15 cellular contexts compared by ENCODE assay signal in genomic region chr9:89524888-89525385, GRCh38.
DNase-seq lines count a peak whose midpoint lies in the region; ATAC-seq and TF ChIP-seq lines count a peak whose summit lies in the region.
"Had no signal": no experiment of that assay in that cellular context is flagged by ENCODE, and none has a peak within 500 bp of the region (broad histone marks: within the 10 kb centered on the region; RNA-seq: fewer than 3 reads in every experiment).

No MANE protein-coding gene starts in this region.

- H3K27me3 ChIP-seq in HL-60 (ENCODE audit: insufficient read depth, poor library complexity, severe bottlenecking) (no peaks in the 10 kb centered on the region), neutrophil (no peaks in the 10 kb centered on the region)
- H3K27me3 ChIP-seq: body of pancreas, dorsolateral prefrontal cortex, SJCRH30 had no signal

- ATAC-seq in activated naive CD8-positive, alpha-beta T cell treated with anti-CD3 and anti-CD28 coated beads, Interleukin-2, amount 50 U/mL, for 24 hours, result no peak
- no peak for ATAC-seq in HG02840 (IDR thresholded peaks at IDR 0.05; ENCODE audit: low FRiP score, unreplicated experiment)
- ATAC-seq: body of pancreas had no signal

- H3K4me3 ChIP-seq in HL-60 (replicated peaks; ENCODE audit: insufficient read depth, low read length) (no peak overlapping the region), neutrophil (ENCODE audit: low read depth in 1 of 2, low read length in 1 of 2) (peak overlapping the region in 1 of 2 experiments; percentile 55)
- H3K4me3 ChIP-seq: body of pancreas, dorsolateral prefrontal cortex, SJCRH30 had no signal

- H3K27ac ChIP-seq in HL-60 (replicated peaks) (peak overlapping the region; percentile 78), neutrophil (peak overlapping the region; percentile 92)
- H3K27ac ChIP-seq: SJCRH30 had no signal

- no peaks in the 10 kb centered on the region for H3K36me3 ChIP-seq in neutrophil
- H3K36me3 ChIP-seq: SJCRH30 had no signal

- H3K4me1 Mint-ChIP-seq in T-helper 2 cell treated with Interferon-gamma antibody and Interleukin-4, amounts not matched to agents 5 μg/mL and 100 μg/mL, for 36 hours (ENCODE audit: low read depth), result peaks cover 85% of the 10 kb centered on the region
- H3K4me1 Mint-ChIP-seq in activated naive CD8-positive, alpha-beta T cell treated with anti-CD3 and anti-CD28 coated beads, Interleukin-2, amount 50 U/mL, for 24 hours, result peaks cover 96% of the 10 kb centered on the region

- TF ChIP-seq CTCF in HL-60 (IDR thresholded peaks at IDR 0.05; ENCODE audit: insufficient read depth, low read length) (no peak), neutrophil (IDR thresholded peaks at IDR 0.05) (no peak)

- H3K36me3 Mint-ChIP-seq in T-helper 2 cell treated with Interferon-gamma antibody and Interleukin-4, amounts not matched to agents 5 μg/mL and 100 μg/mL, for 36 hours (ENCODE audit: low read depth), result peaks cover 8% of the 10 kb centered on the region
- no peaks in the 10 kb centered on the region for H3K36me3 Mint-ChIP-seq in activated naive CD8-positive, alpha-beta T cell treated with anti-CD3 and anti-CD28 coated beads, Interleukin-2, amount 50 U/mL, for 24 hours (ENCODE audit: low read depth)

- peaks cover 12% of the 10 kb centered on the region for H3K9me3 Mint-ChIP-seq in T-helper 2 cell treated with Interferon-gamma antibody and Interleukin-4, amounts not matched to agents 5 μg/mL and 100 μg/mL, for 36 hours
- no peaks in the 10 kb centered on the region for H3K9me3 Mint-ChIP-seq in activated naive CD8-positive, alpha-beta T cell treated with anti-CD3 and anti-CD28 coated beads, Interleukin-2, amount 50 U/mL, for 24 hours

- H3K27me3 Mint-ChIP-seq in T-helper 2 cell treated with Interferon-gamma antibody and Interleukin-4, amounts not matched to agents 5 μg/mL and 100 μg/mL, for 36 hours (ENCODE audit: low read depth), result no peaks in the 10 kb centered on the region
- no peaks in the 10 kb centered on the region for H3K27me3 Mint-ChIP-seq in activated naive CD8-positive, alpha-beta T cell treated with anti-CD3 and anti-CD28 coated beads, Interleukin-2, amount 50 U/mL, for 24 hours

- H3K9me3 ChIP-seq in neutrophil, result no peaks in the 10 kb centered on the region
- H3K9me3 ChIP-seq: body of pancreas, SJCRH30 had no signal

- H3K27ac Mint-ChIP-seq in T-helper 2 cell treated with Interferon-gamma antibody and Interleukin-4, amounts not matched to agents 5 μg/mL and 100 μg/mL, for 36 hours, result peak overlapping the region; percentile 97
- peak overlapping the region; percentile 91 for H3K27ac Mint-ChIP-seq in activated naive CD8-positive, alpha-beta T cell treated with anti-CD3 and anti-CD28 coated beads, Interleukin-2, amount 50 U/mL, for 24 hours

- peak overlapping the region; percentile 76 for H3K4me3 Mint-ChIP-seq in T-helper 2 cell treated with Interferon-gamma antibody and Interleukin-4, amounts not matched to agents 5 μg/mL and 100 μg/mL, for 36 hours
- no peak overlapping the region for H3K4me3 Mint-ChIP-seq in activated naive CD8-positive, alpha-beta T cell treated with anti-CD3 and anti-CD28 coated beads, Interleukin-2, amount 50 U/mL, for 24 hours

- peaks cover 90 to 99% of the 10 kb centered on the region in 2 experiments for H3K4me1 ChIP-seq in neutrophil (ENCODE audit: control insufficient read depth in 1 of 2, insufficient read depth in 1 of 2, low read depth in 1 of 2, low read length in 1 of 2)
- H3K4me1 ChIP-seq: SJCRH30 had no signal

- no peak for DNase-seq in T-helper 2 cell treated with Interferon-gamma antibody and Interleukin-4, amounts not matched to agents 5 μg/mL and 100 μg/mL, for 36 hours (ENCODE audit: low spot score)
- DNase-seq in T-helper 2 cell (no peak), HL-60 (ENCODE audit: low read depth in 1 of 2, low spot score in 1 of 2) (no peak)
- no peak for DNase-seq in activated naive CD8-positive, alpha-beta T cell treated with anti-CD3 and anti-CD28 coated beads, Interleukin-2, amount 50 U/mL, for 24 hours
- no peak for DNase-seq in effector CD4-positive, alpha-beta T cell
- DNase-seq in stimulated activated CD4-positive, alpha-beta T cell treated with anti-CD3 and anti-CD28 coated beads, Interleukin-2, amount 100 ng/mL, for 24 hours, result no peak
- DNase-seq: ACHN; activated T-cell treated with anti-CD3 and anti-CD28 coated beads for 4 hours; body of pancreas; dorsolateral prefrontal cortex; NCI-H2107; SJCRH30; stimulated activated CD4-positive, alpha-beta T cell treated with anti-CD3 and anti-CD28 coated beads, Interleukin-1b, Interleukin-23, amount 100 ng/mL, for 48 hours had no signal
